ENCODE assay signal across 17 cellular contexts in genomic region chr15:48408337-48408736, GRCh38.
"Had no signal": no experiment of that assay in that cellular context is flagged by ENCODE, and none has a peak within 500 bp of the region (broad histone marks: within the 10 kb centered on the region; RNA-seq: fewer than 3 reads in every experiment).

No MANE protein-coding gene starts in this region.

- H3K27ac ChIP-seq: cardiac muscle cell, spleen, VCaP had no signal

- H3K4me1 ChIP-seq: spleen had no signal

- H3K27me3 ChIP-seq: cardiac muscle cell, spleen, tibial nerve had no signal

- FAIRE-seq: islet of Langerhans had no signal

- H3K4me3 ChIP-seq: cardiac muscle cell, spleen, tibial nerve had no signal

- DNase-seq: activated CD4-positive, alpha-beta memory T cell treated with anti-CD3 and anti-CD28 coated beads, Interleukin-2, amount 10 ng/mL, durations not matched to agents 7 days and 5 days; activated CD4-positive, alpha-beta T cell treated with anti-CD3 and anti-CD28 coated beads, Interleukin-2, amount 10 ng/mL, durations not matched to agents 24 days and 14 days; activated effector memory CD4-positive, alpha-beta T cell treated with anti-CD3 and anti-CD28 coated beads, Interleukin-2, amount 50 U/mL, for 16 hours; activated naive CD4-positive, alpha-beta T cell treated with anti-CD3 and anti-CD28 coated beads, Interleukin-2, amount 10 ng/mL, durations not matched to agents 7 days and 5 days; activated T-cell treated with anti-CD3 and anti-CD28 coated beads, Interleukin-2, amount 50 U/mL, for 72 hours; foreskin melanocyte; head of caudate nucleus; nucleus accumbens; posterior cingulate gyrus; spleen; stimulated activated CD4-positive, alpha-beta T cell treated with anti-CD3 and anti-CD28 coated beads, Interleukin-4, amount 100 ng/mL, for 4 hours had no signal

- ATAC-seq: activated CD4-positive, CD25-positive, alpha-beta regulatory T cell treated with anti-CD3 and anti-CD28 coated beads, Interleukin-2, amount 50 U/mL, for 24 hours; activated T-cell treated with anti-CD3 and anti-CD28 coated beads, Interleukin-2, amount 50 U/mL, for 72 hours; sciatic nerve had no signal

- H3K36me3 ChIP-seq: cardiac muscle cell had no signal

- H3K9me3 ChIP-seq: spleen, tibial nerve had no signal
